In genomic region chr14:104830781-104831180, GRCh38 we compare ENCODE assay signal across 19 cellular contexts. TPM values are rescaled to one million over a fixed set of nuclear protein-coding genes. Genes with fewer than 3 reads are reported as not detected.
"Had no signal": no experiment of that assay in that cellular context is flagged by ENCODE, and none has a peak within 500 bp of the region (broad histone marks: within the 10 kb centered on the region; RNA-seq: fewer than 3 reads in every experiment).

No MANE protein-coding gene starts in this region.

- H3K36me3 ChIP-seq: heart left ventricle, neutrophil, right atrium auricular region, suprapubic skin, thyroid gland, uterus had no signal

- H3K27ac Mint-ChIP-seq: naive thymus-derived CD8-positive, alpha-beta T cell; stimulated activated effector memory CD8-positive, alpha-beta T cell treated with anti-CD3 and anti-CD28 coated beads, Interleukin-12 subunit alpha, Interleukin-12 subunit beta, amount 100 ng/mL, for 72 hours; type B pancreatic cell had no signal

- H3K4me3 Mint-ChIP-seq: naive thymus-derived CD8-positive, alpha-beta T cell; stimulated activated effector memory CD8-positive, alpha-beta T cell treated with anti-CD3 and anti-CD28 coated beads, Interleukin-12 subunit alpha, Interleukin-12 subunit beta, amount 100 ng/mL, for 72 hours; type B pancreatic cell had no signal

- H3K9me3 Mint-ChIP-seq: naive thymus-derived CD8-positive, alpha-beta T cell; stimulated activated effector memory CD8-positive, alpha-beta T cell treated with anti-CD3 and anti-CD28 coated beads, Interleukin-12 subunit alpha, Interleukin-12 subunit beta, amount 100 ng/mL, for 72 hours; type B pancreatic cell had no signal

- H3K27me3 ChIP-seq: right atrium auricular region, suprapubic skin, thyroid gland, uterus had no signal

- FAIRE-seq: frontal cortex had no signal

- H3K27me3 Mint-ChIP-seq: naive thymus-derived CD8-positive, alpha-beta T cell had no signal

- DNase-seq: effector CD4-positive, alpha-beta T cell; heart left ventricle; hippocampal formation; mucosa of descending colon; naive thymus-derived CD8-positive, alpha-beta T cell; stimulated activated CD4-positive, alpha-beta T cell treated with anti-CD3 and anti-CD28 coated beads, Interleukin-4, amount 100 ng/mL, for 1 hour; stimulated activated CD8-positive, alpha-beta memory T cell treated with anti-CD3 and anti-CD28 coated beads, Interleukin-4, amount 100 ng/mL, for 48 hours; stimulated activated naive CD8-positive, alpha-beta T cell treated with anti-CD3 and anti-CD28 coated beads, Interleukin-15, Interleukin-2, amounts not matched to agents 100 U/mL and 50 U/mL, for 24 hours; thyroid gland; uterus had no signal

- H3K9me3 ChIP-seq: heart left ventricle, mucosa of descending colon, neutrophil, right atrium auricular region, suprapubic skin, thyroid gland, uterus had no signal

- H3K27ac ChIP-seq: coronary artery, heart left ventricle, neutrophil, right atrium auricular region, suprapubic skin, thyroid gland, uterus had no signal

- H3K4me2 ChIP-seq: smooth muscle cell had no signal

- H3K4me3 ChIP-seq: coronary artery, heart left ventricle, mucosa of descending colon, right atrium auricular region, smooth muscle cell, suprapubic skin, thyroid gland, uterus had no signal

- ATAC-seq: heart left ventricle; mucosa of descending colon; naive thymus-derived CD8-positive, alpha-beta T cell; stimulated activated effector memory CD8-positive, alpha-beta T cell treated with anti-CD3 and anti-CD28 coated beads, Interleukin-12 subunit alpha, Interleukin-12 subunit beta, amount 100 ng/mL, for 72 hours; stimulated activated naive CD8-positive, alpha-beta T cell treated with anti-CD3 and anti-CD28 coated beads, Interleukin-15, Interleukin-2, amounts not matched to agents 100 U/mL and 50 U/mL, for 24 hours had no signal

- H3K36me3 Mint-ChIP-seq: naive thymus-derived CD8-positive, alpha-beta T cell; stimulated activated effector memory CD8-positive, alpha-beta T cell treated with anti-CD3 and anti-CD28 coated beads, Interleukin-12 subunit alpha, Interleukin-12 subunit beta, amount 100 ng/mL, for 72 hours; type B pancreatic cell had no signal

RNA-seq across cellular contexts. Expression of gene ZBTB42, which starts 29.9 kb away (rescaled TPM):
- polyA plus RNA-seq: neural cell had no signal
